1 cellular context compared by ENCODE assay signal in genomic region chr9:135085830-135086546, GRCh38.
TF ChIP-seq lines count a peak whose summit lies in the region.

No MANE protein-coding gene starts in this region.

TF ChIP-seq in HepG2, 621 proteins besides CTCF, POLR2A, EP300 and RAD21 (continued from another document):
- TF ChIP-seq FOXP4 (CRISPR knock-in tag; IDR thresholded peaks at IDR 0.05), result peak; percentile 72
- no peak for TF ChIP-seq KDM1A (CRISPR knock-in tag; IDR thresholded peaks at IDR 0.05)
- TF ChIP-seq BORCS8-MEF2B (CRISPR knock-in tag; IDR thresholded peaks at IDR 0.05), result peak; percentile 76
- TF ChIP-seq RELA (CRISPR knock-in tag; IDR thresholded peaks at IDR 0.05), result 0 out of 2 replicates have a peak, but pooled peaks have one; percentile 63
- TF ChIP-seq ZNF562 (CRISPR knock-in tag; IDR thresholded peaks at IDR 0.05; ENCODE audit: borderline replicate concordance), result no peak
- peak; percentile 88 for TF ChIP-seq TFDP2 (CRISPR knock-in tag; IDR thresholded peaks at IDR 0.05)
- no peak for TF ChIP-seq U2AF2 (IDR thresholded peaks at IDR 0.05; ENCODE audit: low read depth, low read length)
- TF ChIP-seq PATZ1 (CRISPR knock-in tag; IDR thresholded peaks at IDR 0.05), result peak; percentile 81
- no peak for TF ChIP-seq ZNF343 (CRISPR knock-in tag; IDR thresholded peaks at IDR 0.05)
- no peak for TF ChIP-seq ZNF577 (CRISPR knock-in tag; IDR thresholded peaks at IDR 0.05; ENCODE audit: borderline replicate concordance, low read depth)
- no peak for TF ChIP-seq ZNF207 (IDR thresholded peaks at IDR 0.05; ENCODE audit: borderline replicate concordance)
- TF ChIP-seq CREB1 (IDR thresholded peaks at IDR 0.05), result no peak
- no peak for TF ChIP-seq CREB1 (CRISPR knock-in tag; IDR thresholded peaks at IDR 0.05)
- peak; percentile 55; the same call in 1 of the 2 replicates for TF ChIP-seq ZKSCAN8 (CRISPR knock-in tag; IDR thresholded peaks at IDR 0.05; ENCODE audit: borderline replicate concordance)
- TF ChIP-seq NR1H2 (CRISPR knock-in tag; IDR thresholded peaks at IDR 0.05; ENCODE audit: borderline replicate concordance, low read depth), result no peak
- no peak for TF ChIP-seq ONECUT2 (CRISPR knock-in tag; IDR thresholded peaks at IDR 0.05)
- TF ChIP-seq HMGA1 (CRISPR knock-in tag; conservative IDR thresholded peaks at IDR 0.05), result no peak
- no peak; the same call in 1 of the 2 replicates for TF ChIP-seq MTF2 (CRISPR knock-in tag; IDR thresholded peaks at IDR 0.05; ENCODE audit: borderline replicate concordance)
